Comparison of ENCODE assay signal across 8 cellular contexts in the genomic region with DNA sequence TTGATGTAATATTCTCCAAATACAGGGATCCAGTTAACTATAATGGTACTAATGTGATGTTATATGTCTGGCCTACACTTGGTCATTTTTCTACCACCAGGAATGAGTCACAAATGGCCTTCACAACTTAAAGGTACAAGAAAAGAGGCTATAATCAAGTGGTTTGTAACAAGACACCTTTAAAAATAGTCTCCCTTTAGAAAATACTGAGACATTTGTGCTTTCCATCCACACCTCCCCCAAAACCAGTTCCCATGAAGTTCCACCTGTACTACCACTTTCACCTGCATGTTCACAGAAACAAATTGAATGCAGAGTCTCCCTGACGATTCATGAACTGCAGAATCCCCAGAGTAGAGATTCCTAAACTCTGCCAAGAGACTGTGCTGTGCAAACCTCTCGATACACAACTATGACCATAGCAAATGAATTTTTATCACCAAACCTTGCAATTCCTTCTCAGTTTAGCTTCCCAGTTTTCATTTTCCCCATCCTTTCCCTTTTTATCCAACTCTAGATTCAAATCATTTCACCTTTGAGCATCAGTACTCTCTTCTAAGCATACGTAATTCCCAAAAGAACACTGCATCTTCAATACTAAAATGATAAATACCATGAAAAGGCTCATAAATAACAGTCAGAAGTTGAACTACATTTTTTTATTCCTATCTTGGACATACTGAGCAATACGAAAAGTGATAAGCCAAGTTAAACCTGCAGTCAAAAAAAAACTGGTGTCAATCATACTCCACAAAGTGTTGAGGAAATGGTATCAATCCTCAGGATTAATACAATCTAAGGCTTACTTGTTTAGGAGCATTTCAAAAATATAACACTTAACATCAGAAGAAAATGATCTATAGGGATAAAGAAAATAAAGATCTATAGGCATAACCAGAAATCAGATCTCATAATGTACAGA. TPM values are rescaled to one million over a fixed set of nuclear protein-coding genes. Genes with fewer than 3 reads are reported as not detected.
DNase-seq lines count a peak whose midpoint lies in the region; ATAC-seq, FAIRE-seq and TF ChIP-seq lines count a peak whose summit lies in the region.

No MANE protein-coding gene starts in this region.

- H3K4me1 Mint-ChIP-seq in activated T-cell treated with anti-CD3 and anti-CD28 coated beads, Interleukin-2, amount 50 U/mL, for 24 hours (ENCODE audit: low read depth) = peaks cover 66% of the 10 kb centered on the region
- peaks cover 22% of the 10 kb centered on the region for H3K4me1 Mint-ChIP-seq in activated CD8-positive, alpha-beta T cell treated with anti-CD3 and anti-CD28 coated beads for 36 hours (ENCODE audit: low read depth)

- H3K4me2 ChIP-seq in keratinocyte (ENCODE audit: control insufficient read depth, extremely low read depth, insufficient read depth, low read depth, low read length) = peak overlapping the region; percentile 89

- H3K9me3 ChIP-seq in keratinocyte (ENCODE audit: control insufficient read depth, low read depth, low read length) (no peaks in the 10 kb centered on the region), thymus (ENCODE audit: control insufficient read depth) (no peaks in the 10 kb centered on the region), HAP-1 (no peaks in the 10 kb centered on the region)

- TF ChIP-seq CTCF in activated CD8-positive, alpha-beta T cell treated with anti-CD3 and anti-CD28 coated beads for 36 hours (IDR thresholded peaks at IDR 0.05) = no peak
- no peak for TF ChIP-seq CTCF in keratinocyte (optimal IDR thresholded peaks at IDR 0.05 in 1 of 3, IDR thresholded peaks at IDR 0.05 in 1 of 3, conservative IDR thresholded peaks at IDR 0.05 in 1 of 3; ENCODE audit: extremely low read depth in 1 of 3, insufficient read depth in 2 of 3, low read length in 3 of 3)

- no peaks in the 10 kb centered on the region for H3K27me3 Mint-ChIP-seq in activated T-cell treated with anti-CD3 and anti-CD28 coated beads, Interleukin-2, amount 50 U/mL, for 24 hours
- H3K27me3 Mint-ChIP-seq in activated CD8-positive, alpha-beta T cell treated with anti-CD3 and anti-CD28 coated beads for 36 hours = no peaks in the 10 kb centered on the region

- intact Hi-C loops in activated CD8-positive, alpha-beta T cell treated with anti-CD3 and anti-CD28 coated beads for 36 hours (cut with micrococcal nuclease) = loop anchor here (5.0 to 10.0 kb wide), 6 partner anchors 103 to 1305 kb away; a partner anchor contains a TSS

- peak overlapping the region; percentile 100 for H3K4me3 Mint-ChIP-seq in activated T-cell treated with anti-CD3 and anti-CD28 coated beads, Interleukin-2, amount 50 U/mL, for 24 hours
- peak overlapping the region; percentile 97 for H3K4me3 Mint-ChIP-seq in activated CD8-positive, alpha-beta T cell treated with anti-CD3 and anti-CD28 coated beads for 36 hours

- no peaks in the 10 kb centered on the region for H3K9me3 Mint-ChIP-seq in activated T-cell treated with anti-CD3 and anti-CD28 coated beads, Interleukin-2, amount 50 U/mL, for 24 hours
- no peaks in the 10 kb centered on the region for H3K9me3 Mint-ChIP-seq in activated CD8-positive, alpha-beta T cell treated with anti-CD3 and anti-CD28 coated beads for 36 hours

- dilution Hi-C loops in keratinocyte (cut with MboI; ENCODE audit: extremely low pct_ligation_motif_present, low sequenced_read_pairs) = no loop called here

- no peak for ATAC-seq in activated CD8-positive, alpha-beta T cell treated with anti-CD3 and anti-CD28 coated beads for 36 hours
- no peak for ATAC-seq in HG03354 (IDR thresholded peaks at IDR 0.05; ENCODE audit: poor library complexity, severe bottlenecking, unreplicated experiment)

- no peaks in the 10 kb centered on the region for H3K9me1 ChIP-seq in keratinocyte (ENCODE audit: control insufficient read depth, extremely low read depth, insufficient read depth, low read length)

- H2AFZ ChIP-seq in keratinocyte (ENCODE audit: control insufficient read depth, low read length) = no peak overlapping the region

- H3K36me3 Mint-ChIP-seq in activated T-cell treated with anti-CD3 and anti-CD28 coated beads, Interleukin-2, amount 50 U/mL, for 24 hours (ENCODE audit: low read depth) = peaks cover 95% of the 10 kb centered on the region
- H3K36me3 Mint-ChIP-seq in activated CD8-positive, alpha-beta T cell treated with anti-CD3 and anti-CD28 coated beads for 36 hours (ENCODE audit: low read depth) = peaks cover 95% of the 10 kb centered on the region

- peak overlapping the region; percentile 99 for H3K27ac ChIP-seq in keratinocyte (ENCODE audit: control insufficient read depth, insufficient read depth, low read length)
- peak overlapping the region; percentile 84 for H3K27ac ChIP-seq in thymus (ENCODE audit: low read depth)

- H3K4me1 ChIP-seq in keratinocyte (ENCODE audit: control insufficient read depth, extremely low read depth, insufficient read depth, low read length) (peaks cover 64% of the 10 kb centered on the region), thymus (ENCODE audit: control insufficient read depth, insufficient read depth, low read length) (peaks cover 8% of the 10 kb centered on the region), HAP-1 (peaks cover 71% of the 10 kb centered on the region)

- CTCF ChIA-PET in activated CD8-positive, alpha-beta T cell treated with anti-CD3 and anti-CD28 coated beads for 36 hours (lab: Charles Lee) = no interaction called here

- in situ Hi-C loops in HAP-1 (cut with MboI; ENCODE audit: low sequenced_read_pairs) = no loop called here

- peak overlapping the region; percentile 91 for H3K9ac ChIP-seq in keratinocyte (ENCODE audit: control insufficient read depth, extremely low read depth, insufficient read depth, low read length)

- WGBS in thymus = 64% methylated on average over 4 of the region's 4 CpGs

- H3K4me3 ChIP-seq in keratinocyte (ENCODE audit: control insufficient read depth in 2 of 3, extremely low read depth in 1 of 3, insufficient read depth in 2 of 3, low read depth in 1 of 3, low read length in 3 of 3) (peak overlapping the region; percentile 71 to 96 (median 93)), thymus (ENCODE audit: low read length) (peak overlapping the region; percentile 85), HAP-1 (no peak overlapping the region; the same call in 1 of the 2 replicates)

- peaks cover 5% of the 10 kb centered on the region for H4K20me1 ChIP-seq in keratinocyte (ENCODE audit: control insufficient read depth, extremely low read depth, insufficient read depth, low read length)

- H3K27ac Mint-ChIP-seq in activated T-cell treated with anti-CD3 and anti-CD28 coated beads, Interleukin-2, amount 50 U/mL, for 24 hours = peak overlapping the region; percentile 99
- H3K27ac Mint-ChIP-seq in activated CD8-positive, alpha-beta T cell treated with anti-CD3 and anti-CD28 coated beads for 36 hours = peak overlapping the region; percentile 94

- no peak for DNase-seq in activated T-cell treated with anti-CD3 and anti-CD28 coated beads, Interleukin-2, amount 50 U/mL, for 24 hours
- DNase-seq in activated T-cell treated with anti-CD3 and anti-CD28 coated beads for 4 hours (no peak), keratinocyte (ENCODE audit: low read depth, low spot score) (no peak), HAP-1 (ENCODE audit: low spot score in 2 of 2) (no peak), AG08396 (ENCODE audit: low spot score) (no peak)
- no peak for DNase-seq in activated CD8-positive, alpha-beta T cell treated with anti-CD3 and anti-CD28 coated beads for 36 hours

- no peak for FAIRE-seq in keratinocyte (lab: Jason Lieb, UNC)

- POLR2A ChIA-PET in activated CD8-positive, alpha-beta T cell treated with anti-CD3 and anti-CD28 coated beads for 36 hours (lab: Charles Lee) = no interaction called here

- peaks cover 0 to 19% of the 10 kb centered on the region in 2 experiments for H3K36me3 ChIP-seq in keratinocyte (ENCODE audit: control insufficient read depth in 2 of 2, extremely low read depth in 1 of 2, insufficient read depth in 2 of 2, low read length in 2 of 2)
- H3K36me3 ChIP-seq in thymus (ENCODE audit: control insufficient read depth, insufficient read depth) = peaks cover 13% of the 10 kb centered on the region
- H3K36me3 ChIP-seq in HAP-1 (replicated peaks) = peaks cover 22% of the 10 kb centered on the region

- no peaks in the 10 kb centered on the region for H3K27me3 ChIP-seq in keratinocyte (ENCODE audit: control insufficient read depth, extremely low read depth, insufficient read depth, low read length)
- H3K27me3 ChIP-seq in thymus (ENCODE audit: control insufficient read depth, insufficient read depth) = no peaks in the 10 kb centered on the region
- no peaks in the 10 kb centered on the region for H3K27me3 ChIP-seq in HAP-1 (ENCODE audit: low read depth)

- peaks cover 72% of the 10 kb centered on the region for H3K79me2 ChIP-seq in keratinocyte (ENCODE audit: control insufficient read depth, insufficient read depth, low read length)

RNA-seq across cellular contexts. Expression of a gene that starts 5.8 kb away (rescaled TPM):
- total RNA-seq in activated CD8-positive, alpha-beta T cell treated with anti-CD3 and anti-CD28 coated beads for 36 hours = 100 to 1,000 TPM; 197 to 200 TPM
- polyA plus RNA-seq in keratinocyte = 36.8 to 58.5 TPM (median 40.7 TPM) in 3 replicates
- 233 TPM for polyA plus RNA-seq in keratinocyte (2011; ENCODE audit: low read depth)
- polyA plus RNA-seq in keratinocyte (2011; cell fraction: cytosol; rRNA removed) = 56.8 and 71.8 TPM in 2 replicates
- polyA plus RNA-seq in keratinocyte (2011; cell fraction: nucleus; rRNA removed) = 66.3 and 69.7 TPM in 2 replicates
- polyA plus RNA-seq in keratinocyte (2012; ENCODE audit: low replicate concordance) = 33.3 and 129 TPM in 2 replicates
- polyA minus RNA-seq in keratinocyte = 48.3 to 107 TPM (median 85.3 TPM) in 3 replicates
- polyA minus RNA-seq in keratinocyte (2011; cell fraction: cytosol; rRNA and poly(A)+ RNA removed) = 17.8 TPM
- polyA minus RNA-seq in keratinocyte (2011; cell fraction: nucleus; rRNA and poly(A)+ RNA removed) = 40.1 and 70.0 TPM in 2 replicates
- polyA plus RNA-seq in thymus = 313 TPM
